Comparison of ENCODE assay signal across 10 cellular contexts in genomic region chrX:118353081-118353850, GRCh38. TPM values are rescaled to one million over a fixed set of nuclear protein-coding genes. Genes with fewer than 3 reads are reported as not detected.
DNase-seq lines count a peak whose midpoint lies in the region; ATAC-seq, FAIRE-seq and TF ChIP-seq lines count a peak whose summit lies in the region.
"Had no signal": no experiment of that assay in that cellular context is flagged by ENCODE, and none has a peak within 500 bp of the region (broad histone marks: within the 10 kb centered on the region; RNA-seq: fewer than 3 reads in every experiment).

No MANE protein-coding gene starts in this region.

- H3K4me3 ChIP-seq in bronchial epithelial cell (ENCODE audit: low read depth, low read length): no peak overlapping the region
- H3K4me3 ChIP-seq: upper lobe of left lung had no signal

- H3K9me3 Mint-ChIP-seq in stimulated activated naive CD8-positive, alpha-beta T cell treated with anti-CD3 and anti-CD28 coated beads, Interleukin-15, Interleukin-2, amounts not matched to agents 100 ng/mL and 50 ng/mL, for 24 hours: no peaks in the 10 kb centered on the region
- peaks cover 3% of the 10 kb centered on the region for H3K9me3 Mint-ChIP-seq in mesothelial cell of epicardium

- H3K4me3 Mint-ChIP-seq in stimulated activated naive CD8-positive, alpha-beta T cell treated with anti-CD3 and anti-CD28 coated beads, Interleukin-15, Interleukin-2, amounts not matched to agents 100 ng/mL and 50 ng/mL, for 24 hours: no peak overlapping the region
- no peak overlapping the region for H3K4me3 Mint-ChIP-seq in mesothelial cell of epicardium

- no peak for TF ChIP-seq CTCF in bronchial epithelial cell (IDR thresholded peaks at IDR 0.05; ENCODE audit: insufficient read depth, low read length, severe bottlenecking)
- no peak for TF ChIP-seq CTCF in mesothelial cell of epicardium (IDR thresholded peaks at IDR 0.05; ENCODE audit: unreplicated experiment)

- H3K27ac Mint-ChIP-seq in stimulated activated naive CD8-positive, alpha-beta T cell treated with anti-CD3 and anti-CD28 coated beads, Interleukin-15, Interleukin-2, amounts not matched to agents 100 ng/mL and 50 ng/mL, for 24 hours: peak overlapping the region; percentile 43
- no peak overlapping the region for H3K27ac Mint-ChIP-seq in mesothelial cell of epicardium

- DNase-seq in stimulated activated naive CD8-positive, alpha-beta T cell treated with anti-CD3 and anti-CD28 coated beads, Interleukin-15, Interleukin-2, amounts not matched to agents 100 U/mL and 50 U/mL, for 24 hours: no peak
- DNase-seq in bronchial epithelial cell (ENCODE audit: low read depth): peak; percentile 70
- DNase-seq in NCI-H69 (lab: John Stamatoyannopoulos, UW): no peak
- no peak for DNase-seq in mesothelial cell of epicardium (ENCODE audit: low spot score in 2 of 2, unreplicated experiment in 2 of 2)
- no peak for DNase-seq in SIG-M5 (lab: John Stamatoyannopoulos, UW)
- no peak for DNase-seq in GDM1 (lab: John Stamatoyannopoulos, UW)
- DNase-seq: AML-193, upper lobe of left lung had no signal

- H3K27me3 Mint-ChIP-seq in stimulated activated naive CD8-positive, alpha-beta T cell treated with anti-CD3 and anti-CD28 coated beads, Interleukin-15, Interleukin-2, amounts not matched to agents 100 ng/mL and 50 ng/mL, for 24 hours: no peaks in the 10 kb centered on the region
- no peaks in the 10 kb centered on the region for H3K27me3 Mint-ChIP-seq in mesothelial cell of epicardium (ENCODE audit: low read depth)

- H3K27me3 ChIP-seq in bronchial epithelial cell (ENCODE audit: control insufficient read depth, insufficient read depth, low read length): no peaks in the 10 kb centered on the region
- H3K27me3 ChIP-seq: upper lobe of left lung had no signal

- no peak for FAIRE-seq in bronchial epithelial cell (lab: Jason Lieb, UNC)

- ATAC-seq in stimulated activated naive CD8-positive, alpha-beta T cell treated with anti-CD3 and anti-CD28 coated beads, Interleukin-15, Interleukin-2, amounts not matched to agents 100 U/mL and 50 U/mL, for 24 hours: no peak
- peak; percentile 46 for ATAC-seq in HG03097 (IDR thresholded peaks at IDR 0.05; ENCODE audit: low FRiP score, unreplicated experiment)

- H3K36me3 ChIP-seq in bronchial epithelial cell (ENCODE audit: control insufficient read depth, insufficient read depth, low read length): no peaks in the 10 kb centered on the region
- H3K36me3 ChIP-seq: upper lobe of left lung had no signal

- no peaks in the 10 kb centered on the region for H3K36me3 Mint-ChIP-seq in stimulated activated naive CD8-positive, alpha-beta T cell treated with anti-CD3 and anti-CD28 coated beads, Interleukin-15, Interleukin-2, amounts not matched to agents 100 ng/mL and 50 ng/mL, for 24 hours (ENCODE audit: low read depth)
- H3K36me3 Mint-ChIP-seq in mesothelial cell of epicardium: no peaks in the 10 kb centered on the region

- H3K4me1 Mint-ChIP-seq in stimulated activated naive CD8-positive, alpha-beta T cell treated with anti-CD3 and anti-CD28 coated beads, Interleukin-15, Interleukin-2, amounts not matched to agents 100 ng/mL and 50 ng/mL, for 24 hours (ENCODE audit: low read depth): peaks cover 65% of the 10 kb centered on the region
- H3K4me1 Mint-ChIP-seq in mesothelial cell of epicardium: peaks cover 16% of the 10 kb centered on the region

RNA-seq across cellular contexts. Expression of gene WDR44, which starts 7.4 kb away (rescaled TPM):
- total RNA-seq in bronchial epithelial cell (7.1 and 9.7 TPM in 2 replicates), mesothelial cell of epicardium (11.0 to 13.8 TPM (median 12.5 TPM) in 3 replicates)
